ENCODE assay signal across 8 cellular contexts in genomic region chr6:15365273-15365687, GRCh38.
DNase-seq lines count a peak whose midpoint lies in the region; ATAC-seq, FAIRE-seq and TF ChIP-seq lines count a peak whose summit lies in the region.

No MANE protein-coding gene starts in this region.

- WGBS in small intestine, 3 donors: 9 to 37% (median 15%) methylated on average over 13 of the region's 13 CpGs

- no peak for FAIRE-seq in small intestine (lab: Jason Lieb, UNC)

- peaks cover 4 to 6% of the 10 kb centered on the region in 2 donors for H3K4me1 ChIP-seq in small intestine (ENCODE audit: control insufficient read depth in 2 of 2, insufficient read depth in 1 of 2, low read depth in 1 of 2, low read length in 1 of 2)

- no peaks in the 10 kb centered on the region for H3K9me3 ChIP-seq in small intestine (ENCODE audit: control insufficient read depth, low read depth)

- DNase-seq in D341Med (ENCODE audit: low spot score): peak; percentile 55
- peak; percentile 51 for DNase-seq in NCI-H1092 (lab: John Stamatoyannopoulos, UW)
- DNase-seq in T follicular helper cell (ENCODE audit: low read depth): peak; percentile 31
- peak; percentile 97 for DNase-seq in brain microvascular endothelial cell
- peak; percentile 43 for DNase-seq in iPS-NIHi11 (ENCODE audit: low spot score)
- peak; percentile 82 for DNase-seq in small intestine

- H3K27ac ChIP-seq in brain microvascular endothelial cell: peak overlapping the region; percentile 45
- no peak overlapping the region for H3K27ac ChIP-seq in small intestine (ENCODE audit: low read depth in 1 of 2, low read length in 1 of 2)

- in situ Hi-C loops in brain microvascular endothelial cell (cut with HindIII; ENCODE audit: low pct_ligation_motif_present, low sequenced_read_pairs): no loop called here

- H3K36me3 ChIP-seq in brain microvascular endothelial cell (replicated peaks) (no peaks in the 10 kb centered on the region), small intestine (ENCODE audit: control insufficient read depth in 2 of 2, insufficient read depth in 2 of 2, low read length in 2 of 2) (no peaks in the 10 kb centered on the region)

- ATAC-seq in HG03432 (IDR thresholded peaks at IDR 0.05; ENCODE audit: unreplicated experiment): no peak
- no peak for ATAC-seq in HG03354 (IDR thresholded peaks at IDR 0.05; ENCODE audit: poor library complexity, severe bottlenecking, unreplicated experiment)

- H3K27me3 ChIP-seq in brain microvascular endothelial cell (replicated peaks) (no peaks in the 10 kb centered on the region), small intestine (ENCODE audit: control insufficient read depth in 2 of 2, insufficient read depth in 2 of 2, low read length in 2 of 2) (no peaks in the 10 kb centered on the region)

- no peak for TF ChIP-seq CTCF in brain microvascular endothelial cell (IDR thresholded peaks at IDR 0.05; ENCODE audit: low read depth, low read length, missing control alignments)

- no peak overlapping the region for H3K4me3 ChIP-seq in brain microvascular endothelial cell (ENCODE audit: low read depth, low read length)
- H3K4me3 ChIP-seq in small intestine (ENCODE audit: low read depth in 1 of 2, low read length in 2 of 2): no peak overlapping the region

Comparison
In these comparisons a context has a peak if more than half of its experiments do, and no peak if none do; other contexts are left out.
1. DNase-seq: peak in every context shown above with its lines; median percentile 97 in brain microvascular endothelial cell; 82 in small intestine; 55 in D341Med; 51 in NCI-H1092; 43 in iPS-NIHi11; 31 in T follicular helper cell.